Comparison of ENCODE assay signal across 1 cellular context in the genomic region with DNA sequence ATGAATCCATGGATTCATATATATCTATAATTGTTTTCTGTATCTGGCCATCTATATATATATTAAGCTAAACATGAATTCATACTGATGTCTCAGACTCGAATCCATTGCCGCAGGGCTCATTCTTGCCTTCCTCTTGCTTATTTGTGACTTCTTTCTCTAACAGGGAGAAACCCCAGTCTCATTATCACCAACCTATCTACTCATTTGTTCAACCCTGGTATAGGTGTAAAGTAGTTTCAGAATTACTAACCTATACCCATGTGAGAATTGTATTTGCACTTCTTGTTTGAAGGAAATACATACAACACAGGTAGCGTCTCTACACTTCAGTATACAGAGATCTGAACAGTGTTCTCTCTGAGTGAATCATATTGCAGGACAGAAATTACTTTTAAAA.
TF ChIP-seq lines count a peak whose summit lies in the region.

No MANE protein-coding gene starts in this region.

TF ChIP-seq in SK-N-SH treated with all-trans-retinoic acid at 6 μM for 48 hours, 23 proteins besides CTCF, POLR2A, EP300 and RAD21 (continued from another document):
- TF ChIP-seq, protein P1, sequence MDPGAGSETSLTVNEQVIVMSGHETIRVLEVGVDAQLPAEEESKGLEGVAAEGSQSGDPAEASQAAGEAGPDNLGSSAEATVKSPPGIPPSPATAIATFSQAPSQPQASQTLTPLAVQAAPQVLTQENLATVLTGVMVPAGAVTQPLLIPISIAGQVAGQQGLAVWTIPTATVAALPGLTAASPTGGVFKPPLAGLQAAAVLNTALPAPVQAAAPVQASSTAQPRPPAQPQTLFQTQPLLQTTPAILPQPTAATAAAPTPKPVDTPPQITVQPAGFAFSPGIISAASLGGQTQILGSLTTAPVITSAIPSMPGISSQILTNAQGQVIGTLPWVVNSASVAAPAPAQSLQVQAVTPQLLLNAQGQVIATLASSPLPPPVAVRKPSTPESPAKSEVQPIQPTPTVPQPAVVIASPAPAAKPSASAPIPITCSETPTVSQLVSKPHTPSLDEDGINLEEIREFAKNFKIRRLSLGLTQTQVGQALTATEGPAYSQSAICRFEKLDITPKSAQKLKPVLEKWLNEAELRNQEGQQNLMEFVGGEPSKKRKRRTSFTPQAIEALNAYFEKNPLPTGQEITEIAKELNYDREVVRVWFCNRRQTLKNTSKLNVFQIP (CRISPR knock-in tag; IDR thresholded peaks at IDR 0.05; ENCODE audit: borderline replicate concordance, low read depth), result no peak
- TF ChIP-seq, protein P2, sequence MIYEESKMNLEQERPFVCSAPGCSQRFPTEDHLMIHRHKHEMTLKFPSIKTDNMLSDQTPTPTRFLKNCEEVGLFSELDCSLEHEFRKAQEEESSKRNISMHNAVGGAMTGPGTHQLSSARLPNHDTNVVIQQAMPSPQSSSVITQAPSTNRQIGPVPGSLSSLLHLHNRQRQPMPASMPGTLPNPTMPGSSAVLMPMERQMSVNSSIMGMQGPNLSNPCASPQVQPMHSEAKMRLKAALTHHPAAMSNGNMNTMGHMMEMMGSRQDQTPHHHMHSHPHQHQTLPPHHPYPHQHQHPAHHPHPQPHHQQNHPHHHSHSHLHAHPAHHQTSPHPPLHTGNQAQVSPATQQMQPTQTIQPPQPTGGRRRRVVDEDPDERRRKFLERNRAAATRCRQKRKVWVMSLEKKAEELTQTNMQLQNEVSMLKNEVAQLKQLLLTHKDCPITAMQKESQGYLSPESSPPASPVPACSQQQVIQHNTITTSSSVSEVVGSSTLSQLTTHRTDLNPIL (CRISPR knock-in tag; IDR thresholded peaks at IDR 0.05; ENCODE audit: low read depth), result no peak
- TF ChIP-seq ZFP3 (CRISPR knock-in tag; IDR thresholded peaks at IDR 0.05), result no peak
- no peak for TF ChIP-seq ZNF565 (CRISPR knock-in tag; conservative IDR thresholded peaks at IDR 0.05; ENCODE audit: low read depth)
- TF ChIP-seq OSR1 (CRISPR knock-in tag; IDR thresholded peaks at IDR 0.05), result no peak
- no peak for TF ChIP-seq ISL1 (CRISPR knock-in tag; IDR thresholded peaks at IDR 0.05)
- TF ChIP-seq TOX (CRISPR knock-in tag; IDR thresholded peaks at IDR 0.05; ENCODE audit: borderline replicate concordance), result no peak
- no peak for TF ChIP-seq ZNF8 (CRISPR knock-in tag; IDR thresholded peaks at IDR 0.05)
- no peak for TF ChIP-seq ZC3H10 (CRISPR knock-in tag; IDR thresholded peaks at IDR 0.05)
- TF ChIP-seq RARB (CRISPR knock-in tag; IDR thresholded peaks at IDR 0.05), result no peak
- TF ChIP-seq, protein P3, sequence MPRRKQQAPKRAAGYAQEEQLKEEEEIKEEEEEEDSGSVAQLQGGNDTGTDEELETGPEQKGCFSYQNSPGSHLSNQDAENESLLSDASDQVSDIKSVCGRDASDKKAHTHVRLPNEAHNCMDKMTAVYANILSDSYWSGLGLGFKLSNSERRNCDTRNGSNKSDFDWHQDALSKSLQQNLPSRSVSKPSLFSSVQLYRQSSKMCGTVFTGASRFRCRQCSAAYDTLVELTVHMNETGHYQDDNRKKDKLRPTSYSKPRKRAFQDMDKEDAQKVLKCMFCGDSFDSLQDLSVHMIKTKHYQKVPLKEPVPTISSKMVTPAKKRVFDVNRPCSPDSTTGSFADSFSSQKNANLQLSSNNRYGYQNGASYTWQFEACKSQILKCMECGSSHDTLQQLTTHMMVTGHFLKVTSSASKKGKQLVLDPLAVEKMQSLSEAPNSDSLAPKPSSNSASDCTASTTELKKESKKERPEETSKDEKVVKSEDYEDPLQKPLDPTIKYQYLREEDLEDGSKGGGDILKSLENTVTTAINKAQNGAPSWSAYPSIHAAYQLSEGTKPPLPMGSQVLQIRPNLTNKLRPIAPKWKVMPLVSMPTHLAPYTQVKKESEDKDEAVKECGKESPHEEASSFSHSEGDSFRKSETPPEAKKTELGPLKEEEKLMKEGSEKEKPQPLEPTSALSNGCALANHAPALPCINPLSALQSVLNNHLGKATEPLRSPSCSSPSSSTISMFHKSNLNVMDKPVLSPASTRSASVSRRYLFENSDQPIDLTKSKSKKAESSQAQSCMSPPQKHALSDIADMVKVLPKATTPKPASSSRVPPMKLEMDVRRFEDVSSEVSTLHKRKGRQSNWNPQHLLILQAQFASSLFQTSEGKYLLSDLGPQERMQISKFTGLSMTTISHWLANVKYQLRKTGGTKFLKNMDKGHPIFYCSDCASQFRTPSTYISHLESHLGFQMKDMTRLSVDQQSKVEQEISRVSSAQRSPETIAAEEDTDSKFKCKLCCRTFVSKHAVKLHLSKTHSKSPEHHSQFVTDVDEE (CRISPR knock-in tag; IDR thresholded peaks at IDR 0.05), result no peak
- TF ChIP-seq PPARA (CRISPR knock-in tag; IDR thresholded peaks at IDR 0.05; ENCODE audit: borderline replicate concordance), result no peak
- no peak for TF ChIP-seq ESRRG (CRISPR knock-in tag; IDR thresholded peaks at IDR 0.05)
TF ChIP-seq in SK-N-SH treated with all-trans-retinoic acid at 6 μM for 48 hours: peak in this region for 0.
